10 cellular contexts compared by ENCODE assay signal in genomic region chr12:104083769-104084475, GRCh38. TPM values are rescaled to one million over a fixed set of nuclear protein-coding genes. Genes with fewer than 3 reads are reported as not detected.
DNase-seq lines count a peak whose midpoint lies in the region; ATAC-seq, FAIRE-seq and TF ChIP-seq lines count a peak whose summit lies in the region.
"Had no signal": no experiment of that assay in that cellular context is flagged by ENCODE, and none has a peak within 500 bp of the region (broad histone marks: within the 10 kb centered on the region; RNA-seq: fewer than 3 reads in every experiment).

No MANE protein-coding gene starts in this region.

- no peaks in the 10 kb centered on the region for H3K9me3 Mint-ChIP-seq in activated CD8-positive, alpha-beta T cell treated with anti-CD3 and anti-CD28 coated beads for 36 hours
- no peaks in the 10 kb centered on the region for H3K9me3 Mint-ChIP-seq in activated CD8-positive, alpha-beta T cell treated with anti-CD3 and anti-CD28 coated beads, Interleukin-2, amount 10 ng/mL, durations not matched to agents 7 days and 5 days (ENCODE audit: insufficient read depth)

- DNase-seq in activated CD8-positive, alpha-beta T cell treated with anti-CD3 and anti-CD28 coated beads for 36 hours, result peak; percentile 75
- DNase-seq in activated CD8-positive, alpha-beta T cell treated with anti-CD3 and anti-CD28 coated beads, Interleukin-2, amount 10 ng/mL, durations not matched to agents 7 days and 5 days, result no peak
- DNase-seq in HTR-8/SVneo (ENCODE audit: insufficient read length, low spot score) (no peak), superior temporal gyrus (ENCODE audit: extremely low spot score) (no peak), DMS 273 (lab: John Stamatoyannopoulos, UW; ENCODE audit: unreplicated experiment) (no peak), RPMI8226 (no peak)
- DNase-seq in stimulated activated CD8-positive, alpha-beta memory T cell treated with anti-CD3 and anti-CD28 coated beads, Interleukin-2, amount 100 ng/mL, for 48 hours (ENCODE audit: low read depth in 2 of 2), result peak; percentile 4 to 38
- DNase-seq: MV-4-11 had no signal

- peak; percentile 96 for ATAC-seq in activated CD8-positive, alpha-beta T cell treated with anti-CD3 and anti-CD28 coated beads for 36 hours
- ATAC-seq in activated CD8-positive, alpha-beta T cell treated with anti-CD3 and anti-CD28 coated beads, Interleukin-2, amount 10 ng/mL, durations not matched to agents 7 days and 5 days, result no peak
- peak; percentile 95 for ATAC-seq in HG02610 (IDR thresholded peaks at IDR 0.05; ENCODE audit: unreplicated experiment)

- CTCF ChIA-PET in activated CD8-positive, alpha-beta T cell treated with anti-CD3 and anti-CD28 coated beads for 36 hours (lab: Charles Lee), result interaction anchor here (1.1 to 4.0 kb wide), 6 partner anchors 16 to 56 kb away, joined by 3 to 21 read pairs (median 3); partner anchors contain the start of gene HCFC2
- CTCF ChIA-PET in activated CD8-positive, alpha-beta T cell treated with anti-CD3 and anti-CD28 coated beads, Interleukin-2, amount 10 ng/mL, durations not matched to agents 7 days and 5 days (lab: Charles Lee), result interaction anchor here (6.8 kb wide), 1 partner anchor 24 kb away, joined by 41 read pairs; no protein-coding TSS in a partner anchor

- FAIRE-seq in HTR-8/SVneo (lab: Jason Lieb, UNC), result peak; percentile 64
- FAIRE-seq: endometrium had no signal

- H3K27ac Mint-ChIP-seq in activated CD8-positive, alpha-beta T cell treated with anti-CD3 and anti-CD28 coated beads for 36 hours, result no peak overlapping the region
- no peak overlapping the region for H3K27ac Mint-ChIP-seq in activated CD8-positive, alpha-beta T cell treated with anti-CD3 and anti-CD28 coated beads, Interleukin-2, amount 10 ng/mL, durations not matched to agents 7 days and 5 days

- peaks cover 21% of the 10 kb centered on the region for H3K36me3 Mint-ChIP-seq in activated CD8-positive, alpha-beta T cell treated with anti-CD3 and anti-CD28 coated beads for 36 hours (ENCODE audit: low read depth)
- peaks cover 38% of the 10 kb centered on the region for H3K36me3 Mint-ChIP-seq in activated CD8-positive, alpha-beta T cell treated with anti-CD3 and anti-CD28 coated beads, Interleukin-2, amount 10 ng/mL, durations not matched to agents 7 days and 5 days (ENCODE audit: low read depth)

- POLR2A ChIA-PET in activated CD8-positive, alpha-beta T cell treated with anti-CD3 and anti-CD28 coated beads for 36 hours (lab: Charles Lee), result interaction anchor here (0.5 to 1.7 kb wide), 6 partner anchors 9 to 230 kb away, joined by 3 to 4 read pairs (median 3); partner anchors contain the start of gene TDG
- POLR2A ChIA-PET in activated CD8-positive, alpha-beta T cell treated with anti-CD3 and anti-CD28 coated beads, Interleukin-2, amount 10 ng/mL, durations not matched to agents 7 days and 5 days (lab: Charles Lee), result no interaction called here

- peaks cover 21% of the 10 kb centered on the region for H3K4me1 Mint-ChIP-seq in activated CD8-positive, alpha-beta T cell treated with anti-CD3 and anti-CD28 coated beads for 36 hours (ENCODE audit: low read depth)
- H3K4me1 Mint-ChIP-seq in activated CD8-positive, alpha-beta T cell treated with anti-CD3 and anti-CD28 coated beads, Interleukin-2, amount 10 ng/mL, durations not matched to agents 7 days and 5 days (ENCODE audit: low read depth), result peaks cover 12% of the 10 kb centered on the region

- no peak for TF ChIP-seq CTCF in activated CD8-positive, alpha-beta T cell treated with anti-CD3 and anti-CD28 coated beads for 36 hours (IDR thresholded peaks at IDR 0.05)

- H3K27me3 Mint-ChIP-seq in activated CD8-positive, alpha-beta T cell treated with anti-CD3 and anti-CD28 coated beads for 36 hours, result no peaks in the 10 kb centered on the region
- no peaks in the 10 kb centered on the region for H3K27me3 Mint-ChIP-seq in activated CD8-positive, alpha-beta T cell treated with anti-CD3 and anti-CD28 coated beads, Interleukin-2, amount 10 ng/mL, durations not matched to agents 7 days and 5 days (ENCODE audit: low read depth)

- intact Hi-C loops in activated CD8-positive, alpha-beta T cell treated with anti-CD3 and anti-CD28 coated beads for 36 hours (cut with micrococcal nuclease), result no loop called here

- H3K4me3 Mint-ChIP-seq in activated CD8-positive, alpha-beta T cell treated with anti-CD3 and anti-CD28 coated beads for 36 hours, result no peak overlapping the region
- H3K4me3 Mint-ChIP-seq in activated CD8-positive, alpha-beta T cell treated with anti-CD3 and anti-CD28 coated beads, Interleukin-2, amount 10 ng/mL, durations not matched to agents 7 days and 5 days, result no peak overlapping the region

RNA-seq across cellular contexts. Expression of gene HCFC2, which starts 19.6 kb away (rescaled TPM):
- 1 to 10 TPM; 8.3 to 8.6 TPM for total RNA-seq in activated CD8-positive, alpha-beta T cell treated with anti-CD3 and anti-CD28 coated beads for 36 hours
- total RNA-seq in activated CD8-positive, alpha-beta T cell treated with anti-CD3 and anti-CD28 coated beads, Interleukin-2, amount 10 ng/mL, durations not matched to agents 7 days and 5 days, result 10 to 100 TPM; 12.0 to 15.3 TPM

RNA-seq across cellular contexts. Expression of gene GLT8D2, which starts 33.9 kb away (rescaled TPM):
- not detected for total RNA-seq in activated CD8-positive, alpha-beta T cell treated with anti-CD3 and anti-CD28 coated beads for 36 hours
- total RNA-seq in activated CD8-positive, alpha-beta T cell treated with anti-CD3 and anti-CD28 coated beads, Interleukin-2, amount 10 ng/mL, durations not matched to agents 7 days and 5 days, result not detected

RNA-seq across cellular contexts. Expression of gene NFYB, which starts 54.1 kb away (rescaled TPM):
- total RNA-seq in activated CD8-positive, alpha-beta T cell treated with anti-CD3 and anti-CD28 coated beads for 36 hours, result 10 to 100 TPM; 26.7 to 30.6 TPM
- 10 to 100 TPM; 25.4 to 29.8 TPM for total RNA-seq in activated CD8-positive, alpha-beta T cell treated with anti-CD3 and anti-CD28 coated beads, Interleukin-2, amount 10 ng/mL, durations not matched to agents 7 days and 5 days

Comparison
In these comparisons a context has a peak if more than half of its experiments do, and no peak if none do; other contexts are left out.
1. DNase-seq: peak in activated CD8-positive, alpha-beta T cell treated with anti-CD3 and anti-CD28 coated beads for 36 hours (single experiment) and stimulated activated CD8-positive, alpha-beta memory T cell treated with anti-CD3 and anti-CD28 coated beads, Interleukin-2, amount 100 ng/mL, for 48 hours (2 of 2); none in activated CD8-positive, alpha-beta T cell treated with anti-CD3 and anti-CD28 coated beads, Interleukin-2, amount 10 ng/mL, durations not matched to agents 7 days and 5 days (single experiment), HTR-8/SVneo (single experiment), superior temporal gyrus (single experiment), DMS 273 (single experiment) and RPMI8226 (single experiment).